In the genomic region with DNA sequence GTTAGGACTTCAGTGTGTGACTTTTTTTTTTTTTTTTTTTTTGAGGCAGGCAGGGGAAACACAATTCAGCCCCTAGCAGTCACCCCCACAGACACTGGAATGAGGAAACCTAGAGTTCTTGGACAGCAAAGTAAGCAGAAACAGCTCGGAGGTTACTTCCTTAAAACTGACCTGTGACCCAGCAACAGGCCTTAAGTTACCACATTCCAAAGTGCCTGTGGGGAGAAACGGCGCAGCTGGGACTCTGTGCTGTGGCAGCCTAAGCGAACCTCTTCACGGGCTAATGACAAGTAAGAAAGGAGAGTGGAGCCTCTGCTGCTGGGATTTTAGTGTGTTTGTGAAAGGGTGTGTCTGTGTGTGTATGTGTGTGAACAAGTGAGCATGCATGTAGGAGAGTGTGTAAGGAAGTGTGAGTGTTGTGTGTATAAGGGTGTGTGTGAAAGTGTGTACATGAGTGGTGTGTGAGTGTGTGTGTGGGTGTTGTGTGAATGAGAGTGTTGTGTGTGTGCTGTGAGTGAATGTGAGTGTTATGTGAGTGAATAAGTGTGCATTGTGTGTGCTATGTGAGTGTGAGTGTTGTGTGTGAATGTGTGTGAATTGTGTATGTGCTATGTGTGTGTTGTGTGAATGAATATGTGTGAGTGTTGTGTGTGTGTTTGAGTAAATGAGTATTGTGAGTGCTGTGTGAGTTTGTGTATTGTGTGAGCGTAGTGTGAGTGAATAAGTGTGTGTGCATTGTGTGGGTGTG, we compare ENCODE assay signal across 17 cellular contexts.
DNase-seq lines count a peak whose midpoint lies in the region; ATAC-seq and TF ChIP-seq lines count a peak whose summit lies in the region.
"Had no signal": no experiment of that assay in that cellular context is flagged by ENCODE, and none has a peak within 500 bp of the region (broad histone marks: within the 10 kb centered on the region; RNA-seq: fewer than 3 reads in every experiment).

No MANE protein-coding gene starts in this region.

- ATAC-seq in Right ventricle myocardium superior (ENCODE audit: poor library complexity) (peak; percentile 34), HG02981 (IDR thresholded peaks at IDR 0.05; ENCODE audit: unreplicated experiment) (no peak)
- ATAC-seq: A549; activated T-cell treated with anti-CD3 and anti-CD28 coated beads, Interleukin-2, amount 50 U/mL, for 72 hours; T-cell had no signal

- H3K27me3 ChIP-seq in left ventricle myocardium inferior (ENCODE audit: low read depth), result peaks cover 68% of the 10 kb centered on the region
- no peaks in the 10 kb centered on the region for H3K27me3 ChIP-seq in duodenal mucosa (ENCODE audit: control insufficient read depth in 1 of 2, insufficient read depth in 2 of 2, low read length in 2 of 2)
- peaks cover 0 to 25% of the 10 kb centered on the region in 2 experiments for H3K27me3 ChIP-seq in mesenchymal stem cell (ENCODE audit: control insufficient read depth in 1 of 2, insufficient read depth in 1 of 2, low read length in 2 of 2)
- H3K27me3 ChIP-seq: thyroid gland had no signal

- H3K36me3 ChIP-seq in left ventricle myocardium inferior, result no peaks in the 10 kb centered on the region
- H3K36me3 ChIP-seq in duodenal mucosa (ENCODE audit: control insufficient read depth in 1 of 2, insufficient read depth in 2 of 2, low read length in 2 of 2), result no peaks in the 10 kb centered on the region
- no peaks in the 10 kb centered on the region for H3K36me3 ChIP-seq in mesenchymal stem cell (ENCODE audit: control insufficient read depth in 1 of 2, insufficient read depth in 2 of 2, low read depth in 1 of 2, low read length in 2 of 2)
- H3K36me3 ChIP-seq: thyroid gland had no signal

- peak overlapping the region; percentile 21 to 86 for H3K4ac ChIP-seq in mesenchymal stem cell (ENCODE audit: low read depth in 1 of 2, low read length in 2 of 2)

- peak overlapping the region in 1 of 2 experiments; percentile 88 for H3K14ac ChIP-seq in mesenchymal stem cell (ENCODE audit: low read length in 2 of 2)

- H2AK5ac ChIP-seq in mesenchymal stem cell (ENCODE audit: low read length, severe bottlenecking), result no peak overlapping the region

- intact Hi-C loops in Right ventricle myocardium superior (cut with DNase I) (no loop called here), left ventricle myocardium inferior (cut with micrococcal nuclease) (no loop called here)

- no peak for TF ChIP-seq CTCF in left ventricle myocardium inferior (IDR thresholded peaks at IDR 0.05; ENCODE audit: borderline replicate concordance)

- H2AFZ ChIP-seq in mesenchymal stem cell (ENCODE audit: low read depth, low read length), result no peak overlapping the region

- H3K4me2 ChIP-seq in mesenchymal stem cell (ENCODE audit: low read length, poor library complexity, severe bottlenecking), result no peak overlapping the region
- H3K4me2 ChIP-seq: A549, KMS-11 had no signal

- no peak overlapping the region for H2BK120ac ChIP-seq in mesenchymal stem cell (ENCODE audit: low read depth, low read length)

- H3K9me3 ChIP-seq in left ventricle myocardium inferior (replicated peaks) (no peaks in the 10 kb centered on the region), duodenal mucosa (ENCODE audit: control insufficient read depth in 1 of 2, low read length in 2 of 2) (no peaks in the 10 kb centered on the region), mesenchymal stem cell (ENCODE audit: control insufficient read depth, low read length) (no peaks in the 10 kb centered on the region)
- H3K9me3 ChIP-seq: A549, thyroid gland had no signal

- no peaks in the 10 kb centered on the region for H3K4me1 ChIP-seq in left ventricle myocardium inferior
- peaks cover 26 to 39% of the 10 kb centered on the region in 2 donors for H3K4me1 ChIP-seq in duodenal mucosa (ENCODE audit: control insufficient read depth in 1 of 2, insufficient read depth in 2 of 2, low read length in 2 of 2)
- H3K4me1 ChIP-seq in mesenchymal stem cell (ENCODE audit: control insufficient read depth, insufficient read depth, low read depth, low read length), result peaks cover 3% of the 10 kb centered on the region
- H3K4me1 ChIP-seq: A549, thyroid gland had no signal

- H3K23ac ChIP-seq in mesenchymal stem cell (ENCODE audit: low read length in 2 of 2), result no peak overlapping the region

- H3K18ac ChIP-seq in mesenchymal stem cell (ENCODE audit: low read depth in 1 of 2, low read length in 2 of 2), result peak overlapping the region; percentile 86 to 93

- 22% methylated on average over 6 of the region's 6 CpGs for WGBS in mesenchymal stem cell

- DNase-seq in Right ventricle myocardium superior (peak; percentile 42), left ventricle myocardium inferior (no peak), mesenchymal stem cell (peak; percentile 72), ureter (ENCODE audit: low spot score) (peak; percentile 48), T-helper 1 cell (no peak), DMS 273 treated with DMSO at 0.1 percent for 48 hours (lab: John Stamatoyannopoulos, UW) (no peak)
- DNase-seq: activated CD4-positive, alpha-beta T cell treated with anti-CD3 and anti-CD28 coated beads, Interleukin-2, amount 10 ng/mL, durations not matched to agents 7 days and 5 days; activated T-cell treated with anti-CD3 and anti-CD28 coated beads, Interleukin-2, amount 50 U/mL, for 72 hours; COR-L47; NCI-H187 treated with DMSO at 0.1 percent for 48 hours; NK-92 treated with Interleukin-12 subunit alpha and Interleukin-12 subunit beta, amount 100 ng/mL, for 24 hours; T-cell; thyroid gland had no signal

- peak overlapping the region; percentile 79 for H4K8ac ChIP-seq in mesenchymal stem cell (ENCODE audit: low read length)

- H3K9ac ChIP-seq in duodenal mucosa (ENCODE audit: low read depth in 1 of 2, low read length in 2 of 2) (peak overlapping the region in 1 of 2 donors; percentile 20), mesenchymal stem cell (ENCODE audit: low read length) (no peak overlapping the region)
- H3K9ac ChIP-seq: KMS-11 had no signal

- H3K27ac ChIP-seq in left ventricle myocardium inferior (replicated peaks), result no peak overlapping the region
- no peak overlapping the region for H3K27ac ChIP-seq in duodenal mucosa (ENCODE audit: low read depth, low read length)
- no peak overlapping the region for H3K27ac ChIP-seq in mesenchymal stem cell (ENCODE audit: low read length, poor library complexity, severe bottlenecking)
- H3K27ac ChIP-seq: A549, KMS-11, thyroid gland had no signal

- peak overlapping the region; percentile 88 to 96 for H2BK12ac ChIP-seq in mesenchymal stem cell (ENCODE audit: low read length in 2 of 2)

- no peak overlapping the region for H3K4me3 ChIP-seq in left ventricle myocardium inferior
- peak overlapping the region; percentile 23 to 28 for H3K4me3 ChIP-seq in duodenal mucosa (ENCODE audit: low read depth in 1 of 2, low read length in 2 of 2)
- no peak overlapping the region for H3K4me3 ChIP-seq in mesenchymal stem cell (ENCODE audit: insufficient read depth in 1 of 2, low read depth in 1 of 2, low read length in 2 of 2)
- H3K4me3 ChIP-seq: A549, thyroid gland had no signal

- no peaks in the 10 kb centered on the region for H3K79me1 ChIP-seq in mesenchymal stem cell (replicated peaks; ENCODE audit: low read length, poor library complexity, severe bottlenecking)

- no peak overlapping the region for H2BK5ac ChIP-seq in mesenchymal stem cell (ENCODE audit: low read depth, low read length, poor library complexity, severe bottlenecking)

- H2BK15ac ChIP-seq in mesenchymal stem cell (ENCODE audit: low read depth, poor library complexity, severe bottlenecking), result no peak overlapping the region

- peak overlapping the region; percentile 95 for H4K91ac ChIP-seq in mesenchymal stem cell (ENCODE audit: low read length)

Comparison
In these comparisons a context has a peak if more than half of its experiments do, and no peak if none do; other contexts are left out.
1. DNase-seq: peak in Right ventricle myocardium superior (single experiment), mesenchymal stem cell (single experiment) and ureter (single experiment); none in left ventricle myocardium inferior (single experiment), T-helper 1 cell (0 of 5) and DMS 273 treated with DMSO at 0.1 percent for 48 hours (single experiment).
2. H3K4me3 ChIP-seq: peak in duodenal mucosa (2 of 2); none in left ventricle myocardium inferior (single experiment) and mesenchymal stem cell (0 of 2).